In genomic region chr2:29114841-29115609, GRCh38 we compare ENCODE assay signal across 8 cellular contexts. TPM values are rescaled to one million over a fixed set of nuclear protein-coding genes. Genes with fewer than 3 reads are reported as not detected.
DNase-seq lines count a peak whose midpoint lies in the region; TF ChIP-seq lines count a peak whose summit lies in the region.

A gene with protein sequence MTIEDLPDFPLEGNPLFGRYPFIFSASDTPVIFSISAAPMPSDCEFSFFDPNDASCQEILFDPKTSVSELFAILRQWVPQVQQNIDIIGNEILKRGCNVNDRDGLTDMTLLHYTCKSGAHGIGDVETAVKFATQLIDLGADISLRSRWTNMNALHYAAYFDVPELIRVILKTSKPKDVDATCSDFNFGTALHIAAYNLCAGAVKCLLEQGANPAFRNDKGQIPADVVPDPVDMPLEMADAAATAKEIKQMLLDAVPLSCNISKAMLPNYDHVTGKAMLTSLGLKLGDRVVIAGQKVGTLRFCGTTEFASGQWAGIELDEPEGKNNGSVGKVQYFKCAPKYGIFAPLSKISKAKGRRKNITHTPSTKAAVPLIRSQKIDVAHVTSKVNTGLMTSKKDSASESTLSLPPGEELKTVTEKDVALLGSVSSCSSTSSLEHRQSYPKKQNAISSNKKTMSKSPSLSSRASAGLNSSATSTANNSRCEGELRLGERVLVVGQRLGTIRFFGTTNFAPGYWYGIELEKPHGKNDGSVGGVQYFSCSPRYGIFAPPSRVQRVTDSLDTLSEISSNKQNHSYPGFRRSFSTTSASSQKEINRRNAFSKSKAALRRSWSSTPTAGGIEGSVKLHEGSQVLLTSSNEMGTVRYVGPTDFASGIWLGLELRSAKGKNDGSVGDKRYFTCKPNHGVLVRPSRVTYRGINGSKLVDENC (plus strand): TSS chr2:29115415. CDS start chr2:29121389, 5,974 bp downstream.

- H3K4me3 ChIP-seq in HFF-Myc (replicated peaks; ENCODE audit: low read depth, low read length) = peak within 1 kb of the TSS; percentile 68

- CTCF ChIA-PET in GM10248 (lab: Yijun Ruan, JAX) = interaction anchor here (0.9 to 2.4 kb wide), 2 partner anchors 15 to 32 kb away, joined by 4 to 8 read pairs; no protein-coding TSS in a partner anchor
- CTCF ChIA-PET in activated naive CD4-positive, alpha-beta T cell treated with anti-CD3 and anti-CD28 coated beads for 36 hours (lab: Charles Lee) = interaction anchor here (1.8 kb wide), 1 partner anchor 14 kb away, joined by 3 read pairs; no protein-coding TSS in a partner anchor

- H3K36me3 Mint-ChIP-seq in activated naive CD4-positive, alpha-beta T cell treated with anti-CD3 and anti-CD28 coated beads for 36 hours (ENCODE audit: low read depth) = peaks cover 7% of the 10 kb centered on the region

- peak; percentile 85 for DNase-seq in GM10248 (ENCODE audit: extremely low spot score)
- no peak for DNase-seq in HFF-Myc (ENCODE audit: extremely low read depth, low read depth)
- peak; percentile 63 for DNase-seq in RPMI7951 (ENCODE audit: low read depth)
- peak; percentile 50 for DNase-seq in activated naive CD4-positive, alpha-beta T cell treated with anti-CD3 and anti-CD28 coated beads for 36 hours
- DNase-seq in germinal center (ENCODE audit: low spot score) = peak; percentile 84
- peak; percentile 62 for DNase-seq in occipital lobe (lab: John Stamatoyannopoulos, UW)
- peak; percentile 74 for DNase-seq in superior temporal gyrus (ENCODE audit: extremely low spot score)
- no peak for DNase-seq in DMS153 (lab: John Stamatoyannopoulos, UW)

- TF ChIP-seq CTCF in GM10248 (IDR thresholded peaks at IDR 0.05; ENCODE audit: control extremely low read depth, extremely low read depth, low read depth, missing control alignments) = no peak
- TF ChIP-seq CTCF in HFF-Myc (IDR thresholded peaks at IDR 0.05; ENCODE audit: low read depth, low read length, missing control alignments) = no peak

- no peaks in the 10 kb centered on the region for H3K9me3 Mint-ChIP-seq in activated naive CD4-positive, alpha-beta T cell treated with anti-CD3 and anti-CD28 coated beads for 36 hours

- POLR2A ChIA-PET in GM10248 (lab: Yijun Ruan, JAX) = no interaction called here

- peak within 1 kb of the TSS; percentile 87 for H3K27ac Mint-ChIP-seq in activated naive CD4-positive, alpha-beta T cell treated with anti-CD3 and anti-CD28 coated beads for 36 hours

- H3K4me1 Mint-ChIP-seq in activated naive CD4-positive, alpha-beta T cell treated with anti-CD3 and anti-CD28 coated beads for 36 hours (ENCODE audit: low read depth) = peaks cover 49% of the 10 kb centered on the region

- peak within 1 kb of the TSS; percentile 90 for H3K4me3 Mint-ChIP-seq in activated naive CD4-positive, alpha-beta T cell treated with anti-CD3 and anti-CD28 coated beads for 36 hours

- H3K27me3 Mint-ChIP-seq in activated naive CD4-positive, alpha-beta T cell treated with anti-CD3 and anti-CD28 coated beads for 36 hours (ENCODE audit: low read depth) = peaks cover 3% of the 10 kb centered on the region

- intact Hi-C loops in activated naive CD4-positive, alpha-beta T cell treated with anti-CD3 and anti-CD28 coated beads for 36 hours (cut with micrococcal nuclease) = loop anchor here (5.0 to 10.0 kb wide), 6 partner anchors 202 to 1120 kb away; partner anchors contain the start of genes FOSL2, LBH and YPEL5

RNA-seq across cellular contexts. Expression of the gene that starts here (rescaled TPM):
- total RNA-seq in RPMI7951 (2014; rRNA removed; shearing (Covaris generic)) = 38.0 and 40.3 TPM in 2 replicates
- 10 to 100 TPM; 25.1 to 26.6 TPM for total RNA-seq in activated naive CD4-positive, alpha-beta T cell treated with anti-CD3 and anti-CD28 coated beads for 36 hours
- total RNA-seq in occipital lobe = 51.5 TPM

Comparison
In these comparisons a context has a peak if more than half of its experiments do, and no peak if none do; other contexts are left out.
1. DNase-seq: peak in GM10248 (single experiment), RPMI7951 (single experiment), activated naive CD4-positive, alpha-beta T cell treated with anti-CD3 and anti-CD28 coated beads for 36 hours (single experiment), germinal center (single experiment), occipital lobe (single experiment) and superior temporal gyrus (single experiment); none in HFF-Myc (single experiment) and DMS153 (single experiment).